In genomic region chr4:1568855-1569460, GRCh38 we compare ENCODE assay signal across 2 cellular contexts.
TF ChIP-seq lines count a peak whose summit lies in the region.

No MANE protein-coding gene starts in this region.

TF ChIP-seq in HEK293, 187 proteins besides CTCF, POLR2A, EP300 and RAD21:
- TF ChIP-seq SCRT2 (tag by site-specific recombination; IDR thresholded peaks at IDR 0.05) (no peak), ZNF600 (tag by site-specific recombination; IDR thresholded peaks at IDR 0.05) (peak; percentile 69; the same call in 1 of the 2 replicates), ZNF324 (tag by site-specific recombination; IDR thresholded peaks at IDR 0.05) (no peak)

TF ChIP-seq in H1, 55 proteins besides CTCF, POLR2A, EP300 and RAD21:
- no peak for TF ChIP-seq NANOG (IDR thresholded peaks at IDR 0.05; ENCODE audit: insufficient read depth, low read depth, low read length, poor library complexity, severe bottlenecking)
- TF ChIP-seq SAP30 (IDR thresholded peaks at IDR 0.05; ENCODE audit: insufficient read depth, insufficient replicate concordance, low read length) = no peak
- TF ChIP-seq TEAD4 (IDR thresholded peaks at IDR 0.05; ENCODE audit: low read depth, low read length) = no peak
- no peak for TF ChIP-seq CTBP2 (IDR thresholded peaks at IDR 0.05; ENCODE audit: borderline replicate concordance, insufficient read depth, insufficient read length, low read length)
- no peak for TF ChIP-seq POU5F1 (IDR thresholded peaks at IDR 0.05; ENCODE audit: low read depth, low read length)
- TF ChIP-seq RNF2 (IDR thresholded peaks at IDR 0.05; ENCODE audit: borderline replicate concordance, low read depth, low read length, missing control alignments, poor library complexity, severe bottlenecking) = no peak
- TF ChIP-seq TAF1 (IDR thresholded peaks at IDR 0.05; ENCODE audit: low read depth, low read length) = no peak
- TF ChIP-seq HDAC6 (IDR thresholded peaks at IDR 0.05; ENCODE audit: low read depth, low read length) = no peak
- TF ChIP-seq SIRT6 (IDR thresholded peaks at IDR 0.05; ENCODE audit: low read length) = no peak
- TF ChIP-seq KDM5A (IDR thresholded peaks at IDR 0.05; ENCODE audit: low read length) = no peak
- no peak for TF ChIP-seq ATF2 (IDR thresholded peaks at IDR 0.05; ENCODE audit: low read length)
- no peak for TF ChIP-seq YY1 (IDR thresholded peaks at IDR 0.05; ENCODE audit: low read depth, low read length)
- TF ChIP-seq TAF7 (optimal IDR thresholded peaks at IDR 0.05; ENCODE audit: borderline replicate concordance, low read depth, low read length) = no peak
- no peak for TF ChIP-seq CEBPB (IDR thresholded peaks at IDR 0.05; ENCODE audit: low read depth, low read length)
